In the genomic region with DNA sequence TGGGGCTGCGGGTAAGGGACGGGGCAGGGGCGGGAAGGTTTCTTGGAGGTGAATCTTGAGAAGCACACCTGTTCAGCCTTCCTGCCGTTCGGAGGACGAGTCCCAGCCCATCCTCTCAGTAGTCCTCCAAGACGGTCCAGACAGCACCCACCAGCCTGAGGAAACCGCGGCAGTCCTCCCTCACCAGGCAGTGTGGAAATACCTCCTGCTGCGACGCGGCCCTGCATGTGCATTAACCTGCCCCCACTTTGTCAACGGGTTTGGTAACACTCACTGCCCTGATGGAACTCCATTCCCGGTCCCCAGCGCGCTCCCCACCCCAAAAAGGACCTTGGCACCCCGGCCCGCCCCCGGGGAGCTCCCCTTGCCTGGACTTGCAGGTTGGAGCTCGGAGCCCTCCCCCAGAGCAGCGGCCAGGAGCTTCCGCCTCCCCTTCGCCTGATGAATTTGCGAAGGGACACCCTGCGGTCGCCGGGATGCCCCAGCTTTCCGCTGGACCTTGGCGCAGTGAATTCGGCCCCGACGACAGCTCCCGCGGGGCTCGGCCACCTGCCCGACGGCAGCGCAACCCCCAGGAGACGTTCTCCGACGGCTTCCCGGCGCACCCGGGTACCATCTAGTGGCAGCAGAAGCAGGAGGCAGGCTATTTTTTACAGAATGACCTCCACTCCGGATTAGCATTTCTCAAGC, we compare ENCODE assay signal across 7 cellular contexts. TPM values are rescaled to one million over a fixed set of nuclear protein-coding genes. Genes with fewer than 3 reads are reported as not detected.
DNase-seq lines count a peak whose midpoint lies in the region; ATAC-seq and TF ChIP-seq lines count a peak whose summit lies in the region.

No MANE protein-coding gene starts in this region.

- peaks cover 3% of the 10 kb centered on the region for H3K27me3 ChIP-seq in trophoblast cell (ENCODE audit: insufficient read depth, low read length)
- H3K27me3 ChIP-seq in aorta (ENCODE audit: control insufficient read depth in 1 of 2, insufficient read depth in 2 of 2, low read length in 1 of 2), result peaks cover 0 to 2% of the 10 kb centered on the region in 2 donors

- no peak overlapping the region for H3K14ac ChIP-seq in trophoblast cell (ENCODE audit: low read length)

- H3K27ac ChIP-seq in trophoblast cell (ENCODE audit: low read depth, low read length) (no peak overlapping the region), aorta (ENCODE audit: low read depth in 1 of 2, low read length in 2 of 2) (no peak overlapping the region)

- H2BK120ac ChIP-seq in trophoblast cell (ENCODE audit: insufficient read depth, low read length, poor library complexity), result no peak overlapping the region

- DNase-seq in GM19238 (ENCODE audit: insufficient read length, low spot score) (peak; percentile 11), LNCaP clone FGC (ENCODE audit: low read depth) (no peak), fibroblast of villous mesenchyme (ENCODE audit: low read depth) (no peak), trophoblast cell (peak in 1 of 2 donors; percentile 19), aorta (peak; percentile 48 to 79), omental fat pad (ENCODE audit: low spot score) (no peak)
- peak; percentile 57 for DNase-seq in activated T-cell treated with anti-CD3 and anti-CD28 coated beads, Interleukin-2, amount 50 U/mL, for 4 hours

- no peaks in the 10 kb centered on the region for H3K9me3 ChIP-seq in trophoblast cell (ENCODE audit: insufficient read depth, low read depth, low read length)
- H3K9me3 ChIP-seq in aorta (ENCODE audit: control insufficient read depth, low read length), result peaks cover 1% of the 10 kb centered on the region

- H2BK5ac ChIP-seq in trophoblast cell (ENCODE audit: low read depth, low read length, poor library complexity), result no peak overlapping the region

- intact Hi-C loops in aorta (cut with DNase I), result no loop called here

- no peaks in the 10 kb centered on the region for H3K36me3 ChIP-seq in trophoblast cell (ENCODE audit: control insufficient read depth in 1 of 2, insufficient read depth in 2 of 2, low read length in 2 of 2)
- no peaks in the 10 kb centered on the region for H3K36me3 ChIP-seq in aorta (ENCODE audit: control insufficient read depth in 1 of 2, insufficient read depth in 2 of 2, low read length in 1 of 2)

- TF ChIP-seq CTCF in LNCaP clone FGC (IDR thresholded peaks at IDR 0.05; ENCODE audit: control insufficient read depth, extremely low read depth, insufficient read depth) (peak; percentile 64), fibroblast of villous mesenchyme (IDR thresholded peaks at IDR 0.05; ENCODE audit: insufficient read depth, low read depth, low read length) (peak; percentile 32), omental fat pad (IDR thresholded peaks at IDR 0.05) (no peak)

- WGBS in trophoblast cell (ENCODE audit: extremely low coverage, insufficient coverage, insufficient read length), result no CpG with 5 or more reads among the region's 45 CpGs
- 16 to 20% methylated on average over 42 to 45 of the region's 45 CpGs for WGBS in aorta, 2 donors

- no peak overlapping the region for H3K9ac ChIP-seq in trophoblast cell (ENCODE audit: low read length)

- H3K4me2 ChIP-seq in trophoblast cell (ENCODE audit: low read length), result peak overlapping the region; percentile 55

- H3K4me1 ChIP-seq in trophoblast cell (ENCODE audit: control insufficient read depth in 1 of 2, insufficient read depth in 2 of 2, low read length in 2 of 2) (peaks cover 0 to 2% of the 10 kb centered on the region in 2 experiments), aorta (ENCODE audit: control insufficient read depth in 1 of 2, insufficient read depth in 2 of 2, low read length in 2 of 2) (no peaks in the 10 kb centered on the region)

- H3K23ac ChIP-seq in trophoblast cell (ENCODE audit: low read length), result no peak overlapping the region

- no peak overlapping the region for H2AK5ac ChIP-seq in trophoblast cell (ENCODE audit: low read length)

- H3K27me3 Mint-ChIP-seq in activated T-cell treated with anti-CD3 and anti-CD28 coated beads, Interleukin-2, amount 50 U/mL, for 4 hours (ENCODE audit: low read depth), result peaks cover 11% of the 10 kb centered on the region

- H3K79me1 ChIP-seq in trophoblast cell (ENCODE audit: low read length), result no peaks in the 10 kb centered on the region

- no peak overlapping the region for H3K4ac ChIP-seq in trophoblast cell (ENCODE audit: low read depth, low read length)

- H3K9me3 Mint-ChIP-seq in activated T-cell treated with anti-CD3 and anti-CD28 coated beads, Interleukin-2, amount 50 U/mL, for 4 hours, result no peaks in the 10 kb centered on the region

- H3K4me3 ChIP-seq in LNCaP clone FGC (ENCODE audit: low read depth, low read length) (no peak overlapping the region), fibroblast of villous mesenchyme (ENCODE audit: low read depth, low read length) (no peak overlapping the region), trophoblast cell (ENCODE audit: low read depth, low read length) (peak overlapping the region; percentile 53), aorta (ENCODE audit: low read length in 2 of 2) (no peak overlapping the region)

- peaks cover 8% of the 10 kb centered on the region for H3K4me1 Mint-ChIP-seq in activated T-cell treated with anti-CD3 and anti-CD28 coated beads, Interleukin-2, amount 50 U/mL, for 4 hours (ENCODE audit: low read depth)

- no peak overlapping the region for H2BK12ac ChIP-seq in trophoblast cell (ENCODE audit: low read length)

- H3K36me3 Mint-ChIP-seq in activated T-cell treated with anti-CD3 and anti-CD28 coated beads, Interleukin-2, amount 50 U/mL, for 4 hours (ENCODE audit: insufficient read depth), result no peaks in the 10 kb centered on the region

- ATAC-seq in activated T-cell treated with anti-CD3 and anti-CD28 coated beads, Interleukin-2, amount 50 U/mL, for 4 hours, result peak; percentile 80 to 93
- ATAC-seq in aorta (ENCODE audit: low FRiP score) (peak; percentile 23), omental fat pad (ENCODE audit: low FRiP score) (no peak)

- no peak overlapping the region for H4K12ac ChIP-seq in trophoblast cell (ENCODE audit: low read depth, low read length)

- H2AFZ ChIP-seq in trophoblast cell (ENCODE audit: insufficient read depth, low read length, poor library complexity), result no peak overlapping the region

- H3K79me2 ChIP-seq in trophoblast cell (ENCODE audit: control insufficient read depth, insufficient read depth, low read length, poor library complexity), result no peaks in the 10 kb centered on the region

- no peak overlapping the region for H4K91ac ChIP-seq in trophoblast cell (ENCODE audit: low read depth, low read length)

- no peak overlapping the region for H4K8ac ChIP-seq in trophoblast cell (ENCODE audit: low read depth, low read length)

- no peak overlapping the region for H3K18ac ChIP-seq in trophoblast cell (ENCODE audit: low read length)

- peak overlapping the region; percentile 63 for H3K4me3 Mint-ChIP-seq in activated T-cell treated with anti-CD3 and anti-CD28 coated beads, Interleukin-2, amount 50 U/mL, for 4 hours

RNA-seq across cellular contexts. Expression of a gene that starts 31.5 kb away (rescaled TPM):
- total RNA-seq in activated T-cell treated with anti-CD3 and anti-CD28 coated beads, Interleukin-2, amount 50 U/mL, for 4 hours, result under 1 TPM; 0.47 to 0.73 (median 0.49) TPM
- under 0.01 and 0.43 TPM in 2 replicates for total RNA-seq in fibroblast of villous mesenchyme
- polyA plus RNA-seq in trophoblast cell (2013), result 0.28 and 0.33 TPM in 2 replicates
- 1 to 10 TPM in 1 of 2 donors, under 1 TPM in 1; 0.33 to 1.1 TPM for total RNA-seq in aorta
- polyA plus RNA-seq in aorta, result under 1 TPM in 1 of 2 donors, not detected in 1; 0.03 TPM
- 100 to 1,000 TPM in 1 of 4 donors, 10 to 100 TPM in 3; 12.5 to 118 (median 44.6) TPM for total RNA-seq in omental fat pad

Comparison
In these comparisons a context has a peak if more than half of its experiments do, and no peak if none do; other contexts are left out.
1. DNase-seq: peak in GM19238 (single experiment), activated T-cell treated with anti-CD3 and anti-CD28 coated beads, Interleukin-2, amount 50 U/mL, for 4 hours (single experiment) and aorta (2 of 2); none in LNCaP clone FGC (single experiment), fibroblast of villous mesenchyme (single experiment) and omental fat pad (single experiment).
2. CTCF ChIP-seq: peak in LNCaP clone FGC (single experiment) and fibroblast of villous mesenchyme (single experiment); none in omental fat pad (0 of 3).